Comparison of ENCODE assay signal across 10 cellular contexts in the genomic region with DNA sequence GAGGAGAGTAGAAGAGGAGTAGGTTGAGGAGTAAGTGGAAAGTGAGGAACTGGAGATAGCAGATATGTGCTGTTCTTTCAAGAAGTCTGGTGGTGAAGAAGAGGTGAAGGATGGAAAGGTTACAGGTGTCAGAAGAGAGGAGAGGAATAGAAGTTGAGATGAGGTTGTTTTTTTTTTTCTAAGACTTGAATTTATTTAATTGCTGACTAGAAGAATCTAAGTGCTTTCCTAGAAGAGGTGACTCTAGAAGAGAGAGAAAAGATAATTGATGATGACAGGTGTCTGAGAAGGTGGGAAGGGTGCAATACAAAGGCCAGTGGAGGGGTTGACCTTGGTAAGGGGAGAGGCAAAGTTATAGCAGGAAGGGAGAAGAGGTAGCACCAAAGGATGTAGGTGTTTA.
"Had no signal": no experiment of that assay in that cellular context is flagged by ENCODE, and none has a peak within 500 bp of the region (broad histone marks: within the 10 kb centered on the region; RNA-seq: fewer than 3 reads in every experiment).

No MANE protein-coding gene starts in this region.

- H3K4me3 ChIP-seq: GM23248, GM23338, HAP-1 had no signal

- H2AFZ ChIP-seq: GM23248, GM23338 had no signal

- H3K4me1 ChIP-seq: HAP-1 had no signal

- H3K9me3 Mint-ChIP-seq: GM23338, HFFc6 had no signal

- ATAC-seq: GM23338, HCT116 had no signal

- H3K9me3 ChIP-seq: HAP-1 had no signal

- DNase-seq: GM23248, GOT3, H7, HCEC 1CT, HFFc6 had no signal

- H3K27ac ChIP-seq: GM23248 had no signal

- FAIRE-seq: H1, H54 had no signal

- H3K4me2 ChIP-seq: GM23338 had no signal

- H3K4me3 Mint-ChIP-seq: GM23338, HFFc6 had no signal

- H3K27ac Mint-ChIP-seq: GM23338, HFFc6 had no signal

- H3K9ac ChIP-seq: GM23248 had no signal

- H3K4me1 Mint-ChIP-seq: GM23338 had no signal
